8 cellular contexts compared by ENCODE assay signal in genomic region chr7:72829291-72829963, GRCh38. TPM values are rescaled to one million over a fixed set of nuclear protein-coding genes. Genes with fewer than 3 reads are reported as not detected.
DNase-seq lines count a peak whose midpoint lies in the region; ATAC-seq and TF ChIP-seq lines count a peak whose summit lies in the region.
"Not testable (repeated sequence)": the region's sequence is repeated elsewhere in the genome, so short reads cannot be mapped to it uniquely, and the experiment has no call there.

No MANE protein-coding gene starts in this region.

- peak overlapping the region; percentile 99 for H3K4me3 Mint-ChIP-seq in activated T-helper 2 cell treated with anti-CD3 and anti-CD28 coated beads, Interferon-gamma antibody, Interleukin-2, Interleukin-4, amounts not matched to agents 10 μg/mL and 5 μg/mL and 100 μg/mL, durations not matched to agents 14 hours and 24 hours and 36 hours (ENCODE audit: low read depth)
- peak overlapping the region; percentile 95 to 100 (median 97) for H3K4me3 Mint-ChIP-seq in naive thymus-derived CD8-positive, alpha-beta T cell
- H3K4me3 Mint-ChIP-seq in stimulated activated naive B cell treated with anti-CD40 and anti-IgM and Interleukin-4, amounts not matched to agents 10 μg/mL and 1 μg/mL and 100 μg/mL, for 72 hours, result peak overlapping the region; percentile 87 to 94

- peaks cover 20% of the 10 kb centered on the region for H3K4me1 Mint-ChIP-seq in activated T-helper 2 cell treated with anti-CD3 and anti-CD28 coated beads, Interferon-gamma antibody, Interleukin-2, Interleukin-4, amounts not matched to agents 10 μg/mL and 5 μg/mL and 100 μg/mL, durations not matched to agents 14 hours and 24 hours and 36 hours (ENCODE audit: low read depth)
- H3K4me1 Mint-ChIP-seq in naive thymus-derived CD8-positive, alpha-beta T cell, result peaks cover 11 to 43% (median 36%) of the 10 kb centered on the region in 4 donors
- peaks cover 12% of the 10 kb centered on the region in 2 donors for H3K4me1 Mint-ChIP-seq in stimulated activated naive B cell treated with anti-CD40 and anti-IgM and Interleukin-4, amounts not matched to agents 10 μg/mL and 1 μg/mL and 100 μg/mL, for 72 hours

- POLR2A ChIA-PET in naive thymus-derived CD8-positive, alpha-beta T cell (lab: Charles Lee), result interaction anchor here (1.0 to 2.4 kb wide), 5 partner anchors 50 to 736 kb away, joined by 3 to 8 read pairs (median 5); partner anchors contain the start of genes BAZ1B and NSUN5

- H3K27me3 Mint-ChIP-seq in activated T-helper 2 cell treated with anti-CD3 and anti-CD28 coated beads, Interferon-gamma antibody, Interleukin-2, Interleukin-4, amounts not matched to agents 10 μg/mL and 5 μg/mL and 100 μg/mL, durations not matched to agents 14 hours and 24 hours and 36 hours (ENCODE audit: low read depth); naive thymus-derived CD8-positive, alpha-beta T cell; stimulated activated naive B cell treated with anti-CD40 and anti-IgM and Interleukin-4, amounts not matched to agents 10 μg/mL and 1 μg/mL and 100 μg/mL, for 72 hours: not testable (repeated sequence)

- peak; percentile 40 to 50 for ATAC-seq in naive thymus-derived CD8-positive, alpha-beta T cell
- ATAC-seq in stimulated activated naive B cell treated with anti-CD40 and anti-IgM and Interleukin-4, amounts not matched to agents 10 μg/mL and 1 μg/mL and 100 μg/mL, for 72 hours (replicated peaks), result peak; percentile 55 to 64

- H3K27ac Mint-ChIP-seq in activated T-helper 2 cell treated with anti-CD3 and anti-CD28 coated beads, Interferon-gamma antibody, Interleukin-2, Interleukin-4, amounts not matched to agents 10 μg/mL and 5 μg/mL and 100 μg/mL, durations not matched to agents 14 hours and 24 hours and 36 hours, result peak overlapping the region; percentile 95
- H3K27ac Mint-ChIP-seq in naive thymus-derived CD8-positive, alpha-beta T cell, result peak overlapping the region; percentile 96 to 100 (median 99)
- peak overlapping the region; percentile 98 for H3K27ac Mint-ChIP-seq in stimulated activated naive B cell treated with anti-CD40 and anti-IgM and Interleukin-4, amounts not matched to agents 10 μg/mL and 1 μg/mL and 100 μg/mL, for 72 hours

- intact Hi-C loops in activated T-helper 2 cell treated with anti-CD3 and anti-CD28 coated beads, Interferon-gamma antibody, Interleukin-2, Interleukin-4, amounts not matched to agents 10 μg/mL and 5 μg/mL and 100 μg/mL, durations not matched to agents 14 hours and 24 hours and 36 hours (cut with micrococcal nuclease), result loop anchor here (5.0 kb wide), 1 partner anchor 93 kb away; no protein-coding TSS in a partner anchor

- H3K4me3 ChIP-seq in LNCaP clone FGC (ENCODE audit: low read depth, low read length), result peak overlapping the region; percentile 79

- not testable (repeated sequence) for H3K9me3 Mint-ChIP-seq in activated T-helper 2 cell treated with anti-CD3 and anti-CD28 coated beads, Interferon-gamma antibody, Interleukin-2, Interleukin-4, amounts not matched to agents 10 μg/mL and 5 μg/mL and 100 μg/mL, durations not matched to agents 14 hours and 24 hours and 36 hours; naive thymus-derived CD8-positive, alpha-beta T cell; stimulated activated naive B cell treated with anti-CD40 and anti-IgM and Interleukin-4, amounts not matched to agents 10 μg/mL and 1 μg/mL and 100 μg/mL, for 72 hours

- TF ChIP-seq CTCF in LNCaP clone FGC (IDR thresholded peaks at IDR 0.05; ENCODE audit: control insufficient read depth, extremely low read depth, insufficient read depth), result not testable (repeated sequence)

- peak; percentile 99 for DNase-seq in EL
- peak; percentile 99 for DNase-seq in H4 (ENCODE audit: low spot score)
- DNase-seq in LNCaP clone FGC (ENCODE audit: low read depth), result peak; percentile 98
- DNase-seq in RPMI8226, result peak; percentile 100
- DNase-seq in activated T-helper 2 cell treated with anti-CD3 and anti-CD28 coated beads, Interferon-gamma antibody, Interleukin-2, Interleukin-4, amounts not matched to agents 10 μg/mL and 5 μg/mL and 100 μg/mL, durations not matched to agents 14 hours and 24 hours and 36 hours (ENCODE audit: low spot score), result peak; percentile 96
- peak; percentile 99 for DNase-seq in fibroblast of peridontal ligament (ENCODE audit: extremely low read depth)
- peak; percentile 81 to 98 (median 96) for DNase-seq in naive thymus-derived CD8-positive, alpha-beta T cell
- DNase-seq in stimulated activated naive B cell treated with anti-CD40 and anti-IgM and Interleukin-4, amounts not matched to agents 10 μg/mL and 1 μg/mL and 100 μg/mL, for 72 hours, result peak; percentile 97

- peaks cover 35% of the 10 kb centered on the region for H3K36me3 Mint-ChIP-seq in activated T-helper 2 cell treated with anti-CD3 and anti-CD28 coated beads, Interferon-gamma antibody, Interleukin-2, Interleukin-4, amounts not matched to agents 10 μg/mL and 5 μg/mL and 100 μg/mL, durations not matched to agents 14 hours and 24 hours and 36 hours (ENCODE audit: low read depth)
- peaks cover 5 to 36% (median 15%) of the 10 kb centered on the region in 3 donors for H3K36me3 Mint-ChIP-seq in naive thymus-derived CD8-positive, alpha-beta T cell
- H3K36me3 Mint-ChIP-seq in stimulated activated naive B cell treated with anti-CD40 and anti-IgM and Interleukin-4, amounts not matched to agents 10 μg/mL and 1 μg/mL and 100 μg/mL, for 72 hours, result peaks cover 11 to 20% of the 10 kb centered on the region in 2 donors

RNA-seq across cellular contexts. Expression of gene TYW1B, which starts 1.4 kb away (rescaled TPM):
- 0.23 and 0.66 TPM in 2 replicates for total RNA-seq in H4 (2014; rRNA removed; shearing (Covaris generic))
- 3.6 and 4.5 TPM in 2 replicates for total RNA-seq in activated T-helper 2 cell treated with anti-CD3 and anti-CD28 coated beads, Interferon-gamma antibody, Interleukin-2, Interleukin-4, amounts not matched to agents 10 μg/mL and 5 μg/mL and 100 μg/mL, durations not matched to agents 14 hours and 24 hours and 36 hours
- total RNA-seq in naive thymus-derived CD8-positive, alpha-beta T cell, result 1 to 10 TPM; 6.8 to 7.0 TPM
- 1 to 10 TPM in 2 of 3 donors, under 1 TPM in 1; 0.80 to 2.4 (median 1.9) TPM for polyA plus RNA-seq in naive thymus-derived CD8-positive, alpha-beta T cell

Comparison
In these comparisons a context has a peak if more than half of its experiments do, and no peak if none do; other contexts are left out.
1. Peak in every context shown above with its lines: DNase-seq, ATAC-seq and H3K4me3 ChIP-seq.